ENCODE assay signal across 8 cellular contexts in the genomic region with DNA sequence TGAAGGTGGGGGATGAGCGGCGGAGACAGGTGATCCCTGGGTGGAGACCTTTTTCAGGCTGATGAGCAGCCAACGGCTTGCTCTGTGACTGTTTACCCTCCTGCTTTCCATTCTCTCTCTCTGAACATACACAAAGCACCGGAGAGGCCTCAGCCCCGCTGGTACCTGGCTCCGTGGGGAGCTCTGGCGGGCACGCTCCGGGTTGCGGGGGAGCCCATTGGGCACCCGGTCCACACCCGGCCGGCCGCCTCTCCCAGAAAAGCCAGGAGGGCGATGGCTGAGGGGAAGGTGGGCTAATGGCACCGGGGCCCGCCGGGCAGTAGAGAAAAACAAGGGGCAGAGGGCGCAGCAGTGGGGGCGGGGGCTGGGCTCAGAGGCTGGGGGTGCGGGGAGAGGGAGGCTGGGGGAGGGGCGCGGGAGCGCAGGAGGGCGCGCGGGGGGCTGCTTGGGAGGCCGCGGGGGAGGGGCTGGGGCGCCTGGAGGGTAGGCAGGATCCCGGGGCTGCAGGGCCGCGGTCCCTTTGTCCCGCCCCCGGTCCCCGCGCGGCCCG. TPM values are rescaled to one million over a fixed set of nuclear protein-coding genes. Genes with fewer than 3 reads are reported as not detected.
A peak's percentile ranks its signal among the peaks of the same experiment; 100 is the strongest.
DNase-seq lines count a peak whose midpoint lies in the region; ATAC-seq and TF ChIP-seq lines count a peak whose summit lies in the region.

No MANE protein-coding gene starts in this region.

- no peak for TF ChIP-seq POLR2A in breast epithelium (IDR thresholded peaks at IDR 0.05)

- H3K9me3 ChIP-seq in breast epithelium (no peaks in the 10 kb centered on the region), stomach smooth muscle (ENCODE audit: control insufficient read depth in 2 of 2, low read length in 2 of 2) (no peaks in the 10 kb centered on the region)

- intact Hi-C loops in breast epithelium (cut with DNase I; ENCODE audit: low total_unique reads): loop anchor here (5.0 kb wide), 1 partner anchor 62 kb away; a partner anchor contains a TSS

- H3K4me3 ChIP-seq in breast epithelium (peak overlapping the region; percentile 78 to 94 (median 92)), stomach smooth muscle (ENCODE audit: low read length in 2 of 2) (peak overlapping the region; percentile 81 to 87)

- peak overlapping the region; percentile 93 to 96 for H3K27ac ChIP-seq in breast epithelium
- H3K27ac ChIP-seq in stomach smooth muscle (ENCODE audit: low read length): peak overlapping the region; percentile 74

- no peak for TF ChIP-seq CTCF in breast epithelium (IDR thresholded peaks at IDR 0.05)

- ATAC-seq in left lobe of liver (peak; percentile 14), HG03280 (IDR thresholded peaks at IDR 0.05; ENCODE audit: unreplicated experiment) (no peak)

- peaks cover 0 to 13% of the 10 kb centered on the region in 2 donors for H3K4me1 ChIP-seq in breast epithelium
- H3K4me1 ChIP-seq in stomach smooth muscle (ENCODE audit: control insufficient read depth, insufficient read depth, low read length): peaks cover 28% of the 10 kb centered on the region

- no peaks in the 10 kb centered on the region for H3K36me3 ChIP-seq in breast epithelium
- H3K36me3 ChIP-seq in stomach smooth muscle (ENCODE audit: control insufficient read depth in 2 of 2, insufficient read depth in 2 of 2, low read length in 2 of 2): peaks cover 16 to 20% of the 10 kb centered on the region in 2 donors

- DNase-seq in stimulated activated CD8-positive, alpha-beta memory T cell treated with anti-CD3 and anti-CD28 coated beads, Interleukin-15, amount 100 ng/mL, for 1 hour (ENCODE audit: low read depth): peak; percentile 12
- no peak for DNase-seq in stimulated activated CD8-positive, alpha-beta memory T cell treated with anti-CD3 and anti-CD28 coated beads, Interleukin-4, amount 100 ng/mL, for 48 hours
- peak; percentile 67 for DNase-seq in NCI-H510A (lab: John Stamatoyannopoulos, UW)
- DNase-seq in breast epithelium (ENCODE audit: low spot score in 2 of 2): no peak
- DNase-seq in left lobe of liver (ENCODE audit: low spot score): no peak
- DNase-seq in NCI-H1930 (lab: John Stamatoyannopoulos, UW): no peak

- H3K27me3 ChIP-seq in breast epithelium: no peaks in the 10 kb centered on the region
- no peaks in the 10 kb centered on the region for H3K27me3 ChIP-seq in stomach smooth muscle (ENCODE audit: control insufficient read depth in 1 of 2, insufficient read depth in 2 of 2, low read length in 2 of 2)

- H3K9ac ChIP-seq in stomach smooth muscle (ENCODE audit: low read length in 2 of 2): peak overlapping the region; percentile 80 to 82

RNA-seq across cellular contexts. Expression of a gene that starts 0.4 kb away (rescaled TPM):
- total RNA-seq in breast epithelium: 100 to 1,000 TPM; 105 to 114 (median 106) TPM
- 27.6 TPM for total RNA-seq in left lobe of liver

RNA-seq across cellular contexts. Expression of a gene that starts 30.7 kb away (rescaled TPM):
- total RNA-seq in breast epithelium: 1,000 to 10,000 TPM; 1,725 to 2,481 (median 1,981) TPM
- 376 TPM for total RNA-seq in left lobe of liver

RNA-seq across cellular contexts. Expression of a gene that starts 32.9 kb away (rescaled TPM):
- total RNA-seq in breast epithelium: 10 to 100 TPM; 64.4 to 86.6 (median 81.3) TPM
- total RNA-seq in left lobe of liver: 13.2 TPM

RNA-seq across cellular contexts. Expression of a gene that starts 35.3 kb away (rescaled TPM):
- 10 to 100 TPM; 24.7 to 31.2 (median 27.5) TPM for total RNA-seq in breast epithelium
- total RNA-seq in left lobe of liver: 16.0 TPM

RNA-seq across cellular contexts. Expression of a gene that starts 36.5 kb away (rescaled TPM):
- total RNA-seq in breast epithelium: 10 to 100 TPM; 29.6 to 52.8 (median 43.2) TPM
- 6.5 TPM for total RNA-seq in left lobe of liver

Comparison
In these comparisons a context has a peak if more than half of its experiments do, and no peak if none do; other contexts are left out.
1. DNase-seq: peak in stimulated activated CD8-positive, alpha-beta memory T cell treated with anti-CD3 and anti-CD28 coated beads, Interleukin-15, amount 100 ng/mL, for 1 hour (single experiment) and NCI-H510A (single experiment); none in stimulated activated CD8-positive, alpha-beta memory T cell treated with anti-CD3 and anti-CD28 coated beads, Interleukin-4, amount 100 ng/mL, for 48 hours (single experiment), breast epithelium (0 of 2), left lobe of liver (single experiment) and NCI-H1930 (0 of 2).